Comparison of ENCODE assay signal across 9 cellular contexts in genomic region chr22:30265851-30266444, GRCh38. TPM values are rescaled to one million over a fixed set of nuclear protein-coding genes. Genes with fewer than 3 reads are reported as not detected.
A peak's percentile ranks its signal among the peaks of the same experiment; 100 is the strongest.
DNase-seq lines count a peak whose midpoint lies in the region; ATAC-seq and TF ChIP-seq lines count a peak whose summit lies in the region.
"Had no signal": no experiment of that assay in that cellular context is flagged by ENCODE, and none has a peak within 500 bp of the region (broad histone marks: within the 10 kb centered on the region; RNA-seq: fewer than 3 reads in every experiment).

No MANE protein-coding gene starts in this region.

- H3K4me3 ChIP-seq in heart left ventricle = peak overlapping the region in 10 of 12 donors; percentile 1 to 67 (median 36)
- H3K4me3 ChIP-seq in A673 (ENCODE audit: low read depth, low read length, poor library complexity, severe bottlenecking) = no peak overlapping the region

- POLR2A ChIA-PET in A673 (lab: Charles Lee; ENCODE audit: low non-redundant PET) = no interaction called here

- TF ChIP-seq CTCF in heart left ventricle (IDR thresholded peaks at IDR 0.05) (no peak), A673 (conservative IDR thresholded peaks at IDR 0.05; ENCODE audit: low read depth, low read length) (no peak)

- 64 to 74% (median 70%) methylated on average over 13 to 24 of the region's 24 CpGs for WGBS in heart left ventricle, 4 donors

- H3K27ac ChIP-seq in heart left ventricle (peak overlapping the region in 8 of 12 donors; percentile 13 to 96 (median 66)), A673 (ENCODE audit: low read depth, low read length, poor library complexity, severe bottlenecking) (no peak overlapping the region)

- H3K9me3 ChIP-seq in heart left ventricle (no peaks in the 10 kb centered on the region), A673 (ENCODE audit: low read depth, low read length, poor library complexity, severe bottlenecking) (no peaks in the 10 kb centered on the region)

- peak; percentile 59 for DNase-seq in Ammon's horn (ENCODE audit: low spot score)
- peak; percentile 90 for DNase-seq in KBM-7
- peak; percentile 69 to 80 for DNase-seq in activated CD8-positive, alpha-beta memory T cell treated with anti-CD3 and anti-CD28 coated beads for 4 hours (ENCODE audit: low read depth in 2 of 2)
- DNase-seq in heart left ventricle = peak in 4 of 5 donors; percentile 67 to 88 (median 71)
- DNase-seq in stimulated activated CD4-positive, alpha-beta T cell treated with anti-CD3 and anti-CD28 coated beads, TNF-alpha, amount 100 ng/mL, for 48 hours (ENCODE audit: low read depth in 3 of 3) = peak; percentile 64 to 84 (median 79)
- DNase-seq in A673 (ENCODE audit: low spot score) = no peak
- no peak for DNase-seq in GM03348 (ENCODE audit: low spot score)

- no TSS peak for BruUV-seq in A673 (replicated peaks; lab: Mats Ljungman, UMichigan)

- ATAC-seq in GM19467 (IDR thresholded peaks at IDR 0.05; ENCODE audit: unreplicated experiment) = peak; percentile 44
- peak; percentile 11 to 58 (median 42) for ATAC-seq in heart left ventricle

- intact Hi-C loops in heart left ventricle (cut with DNase I) = loop anchor here in 2 of 10 donors (10.0 kb wide), 1 partner anchor 219 kb away; no protein-coding TSS in a partner anchor
- intact Hi-C loops in A673 (cut with micrococcal nuclease; ENCODE audit: unreplicated experiment) = no loop called here

- H3K27me3 ChIP-seq in heart left ventricle (peaks cover 0 to 12% (median 0%) of the 10 kb centered on the region in 9 donors), A673 (replicated peaks; ENCODE audit: insufficient read depth, low read depth, low read length, poor library complexity) (no peaks in the 10 kb centered on the region)

- H3K4me1 ChIP-seq in heart left ventricle (peaks cover 0 to 55% (median 0%) of the 10 kb centered on the region in 12 donors), A673 (ENCODE audit: insufficient read depth, low read length, poor library complexity, severe bottlenecking) (no peaks in the 10 kb centered on the region)

- H3K36me3 ChIP-seq in heart left ventricle (no peaks in the 10 kb centered on the region), A673 (ENCODE audit: insufficient read depth, low read length, poor library complexity, severe bottlenecking) (no peaks in the 10 kb centered on the region)

- CTCF ChIA-PET in A673 (lab: Charles Lee) = no interaction called here

- in situ Hi-C loops in KBM-7 (cut with MboI; ENCODE audit: low pct_unique_long_range_greater_than_20kb, low sequenced_read_pairs) = no loop called here

- TF ChIP-seq POLR2A in heart left ventricle (IDR thresholded peaks at IDR 0.05) = no peak

RNA-seq across cellular contexts. Expression of gene OSM, which starts 0.7 kb away (rescaled TPM):
- total RNA-seq in heart left ventricle = 1 to 10 TPM in 2 of 9 donors, under 1 TPM in 5, not detected in 2; 0.17 to 5.0 (median 0.42) TPM
- under 1 TPM; 0.25 to 0.27 TPM for polyA plus RNA-seq in heart left ventricle
- total RNA-seq in A673 (2021) = not detected in 2 replicates
- total RNA-seq: dermis microvascular lymphatic vessel endothelial cell had no signal

RNA-seq across cellular contexts. Expression of gene LIF, which starts 19.4 kb away (rescaled TPM):
- total RNA-seq in heart left ventricle = 10 to 100 TPM in 1 of 9 donors, 1 to 10 TPM in 1, under 1 TPM in 6, not detected in 1; 0.12 to 11.6 (median 0.70) TPM
- polyA plus RNA-seq in heart left ventricle = under 1 TPM; 0.46 to 0.78 TPM
- total RNA-seq in A673 (2021) = 0.24 and 0.59 TPM in 2 replicates

RNA-seq across cellular contexts. Expression of gene CASTOR1, which starts 23.4 kb away (rescaled TPM):
- 10 to 100 TPM in 3 of 9 donors, 1 to 10 TPM in 6; 3.8 to 16.6 (median 7.1) TPM for total RNA-seq in heart left ventricle
- 10 to 100 TPM in 1 of 2 donors, 1 to 10 TPM in 1; 7.0 to 10.2 TPM for polyA plus RNA-seq in heart left ventricle
- total RNA-seq in A673 (2021) = 2.0 and 5.5 TPM in 2 replicates

Comparison
In these comparisons a context has a peak if more than half of its experiments do, and no peak if none do; other contexts are left out.
1. DNase-seq: peak in Ammon's horn (single experiment), KBM-7 (single experiment), activated CD8-positive, alpha-beta memory T cell treated with anti-CD3 and anti-CD28 coated beads for 4 hours (2 of 2), heart left ventricle (4 of 5) and stimulated activated CD4-positive, alpha-beta T cell treated with anti-CD3 and anti-CD28 coated beads, TNF-alpha, amount 100 ng/mL, for 48 hours (3 of 3); none in A673 (single experiment) and GM03348 (single experiment).